8 cellular contexts compared by ENCODE assay signal in the genomic region with DNA sequence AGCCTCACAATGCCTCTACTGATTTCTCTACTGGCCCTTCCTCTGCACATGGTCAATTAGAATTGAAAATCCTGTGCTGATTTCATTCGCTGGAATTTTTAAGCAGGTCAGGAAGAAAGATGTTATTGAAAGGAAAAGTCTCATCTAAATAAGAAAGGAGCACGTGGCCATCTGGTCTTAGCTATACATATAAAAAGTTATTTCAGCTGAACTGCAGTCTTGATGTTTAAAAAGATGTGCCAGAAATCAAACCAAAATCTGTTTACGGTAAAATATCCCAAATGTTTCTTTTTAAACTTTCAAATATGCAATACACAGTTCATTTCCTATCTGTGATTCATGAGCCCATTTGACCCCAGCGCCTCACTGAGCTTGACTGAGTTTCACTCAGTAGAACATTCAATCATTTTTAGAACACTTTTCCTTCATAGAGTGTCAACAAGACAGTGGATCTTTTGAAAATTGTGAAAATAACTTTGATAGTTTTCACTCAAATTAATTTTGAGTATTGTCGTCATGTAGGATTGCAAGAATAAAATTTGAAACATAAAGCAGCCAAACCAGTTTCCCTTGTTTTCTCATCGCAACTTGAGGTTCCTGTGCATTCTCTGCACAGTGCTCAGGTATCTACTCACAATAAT.
DNase-seq lines count a peak whose midpoint lies in the region; ATAC-seq, FAIRE-seq and TF ChIP-seq lines count a peak whose summit lies in the region.

No MANE protein-coding gene starts in this region.

- H3K4me3 ChIP-seq in MG63 (peak overlapping the region; percentile 71), muscle layer of duodenum (ENCODE audit: low read depth in 1 of 2, low read length in 2 of 2) (peak overlapping the region in 1 of 2 donors; percentile 9)

- peak; percentile 97 for FAIRE-seq in D721Med (lab: Jason Lieb, UNC)

- peak overlapping the region; percentile 88 for H3K27ac ChIP-seq in angular gyrus (ENCODE audit: low read depth, low read length)
- peak overlapping the region; percentile 37 for H3K27ac ChIP-seq in muscle layer of duodenum (ENCODE audit: low read length)

- H3K9me3 ChIP-seq in MG63 (no peaks in the 10 kb centered on the region), muscle layer of duodenum (ENCODE audit: control insufficient read depth in 1 of 2, low read length in 2 of 2) (no peaks in the 10 kb centered on the region)

- H3K27me3 ChIP-seq in MG63: no peaks in the 10 kb centered on the region
- H3K27me3 ChIP-seq in muscle layer of duodenum (ENCODE audit: low read depth, low read length): no peaks in the 10 kb centered on the region

- no peak for TF ChIP-seq CTCF in D721Med (IDR thresholded peaks at IDR 0.05; ENCODE audit: insufficient read depth, missing control alignments)

- DNase-seq in D721Med (ENCODE audit: insufficient read length, low spot score): no peak
- peak; percentile 59 for DNase-seq in MG63
- DNase-seq in ureter (ENCODE audit: low spot score): no peak
- no peak for DNase-seq in epidermal melanocyte (ENCODE audit: insufficient read length, low spot score)

- no peak for ATAC-seq in activated CD4-positive, CD25-positive, alpha-beta regulatory T cell treated with anti-CD3 and anti-CD28 coated beads, Interleukin-2, amount 50 U/mL, for 24 hours
- ATAC-seq in GM18870 (IDR thresholded peaks at IDR 0.05; ENCODE audit: unreplicated experiment): no peak

- H3K36me3 ChIP-seq in MG63 (no peaks in the 10 kb centered on the region; the same call in 1 of the 2 replicates), muscle layer of duodenum (ENCODE audit: control insufficient read depth in 1 of 2, insufficient read depth in 2 of 2, low read length in 2 of 2) (no peaks in the 10 kb centered on the region)

- peaks cover 0 to 11% of the 10 kb centered on the region in 2 donors for H3K4me1 ChIP-seq in muscle layer of duodenum (ENCODE audit: control insufficient read depth in 1 of 2, insufficient read depth in 2 of 2, low read length in 2 of 2)
